ENCODE assay signal across 8 cellular contexts in genomic region chr10:110420401-110421193, GRCh38.
DNase-seq lines count a peak whose midpoint lies in the region; ATAC-seq and TF ChIP-seq lines count a peak whose summit lies in the region.

No MANE protein-coding gene starts in this region.

- H3K4me3 ChIP-seq in CD4-positive, CD25-positive, alpha-beta regulatory T cell (ENCODE audit: low read depth, low read length), result no peak overlapping the region
- H3K4me3 ChIP-seq in HEK293 (ENCODE audit: low read depth, low read length), result no peak overlapping the region

- H3K36me3 Mint-ChIP-seq in CD4-positive, CD25-positive, alpha-beta regulatory T cell, result no peaks in the 10 kb centered on the region
- no peaks in the 10 kb centered on the region for H3K36me3 Mint-ChIP-seq in T-helper 2 cell treated with Interferon-gamma antibody and Interleukin-4, amounts not matched to agents 5 μg/mL and 100 μg/mL, for 36 hours (ENCODE audit: low read depth)
- peaks cover 0 to 7% (median 0%) of the 10 kb centered on the region in 3 donors for H3K36me3 Mint-ChIP-seq in immature natural killer cell

- ATAC-seq in CD4-positive, CD25-positive, alpha-beta regulatory T cell (ENCODE audit: low read depth in 2 of 2), result peak; percentile 14 to 44

- peak overlapping the region in 2 of 4 donors; percentile 1 to 13 for H3K4me3 Mint-ChIP-seq in CD4-positive, CD25-positive, alpha-beta regulatory T cell
- H3K4me3 Mint-ChIP-seq in T-helper 2 cell treated with Interferon-gamma antibody and Interleukin-4, amounts not matched to agents 5 μg/mL and 100 μg/mL, for 36 hours, result peak overlapping the region; percentile 2
- peak overlapping the region; percentile 19 to 64 (median 55) for H3K4me3 Mint-ChIP-seq in immature natural killer cell

- TF ChIP-seq CTCF in HEK293 (tag by site-specific recombination; IDR thresholded peaks at IDR 0.05), result no peak
- no peak for TF ChIP-seq CTCF in GM10248 (IDR thresholded peaks at IDR 0.05; ENCODE audit: control extremely low read depth, extremely low read depth, low read depth, missing control alignments)

- CTCF ChIA-PET in HEK293 (lab: Yijun Ruan, JAX) (interaction anchor here (0.5 to 0.7 kb wide), 2 partner anchors 17 to 68 kb away, joined by 3 to 4 read pairs; no protein-coding TSS in a partner anchor), GM10248 (lab: Yijun Ruan, JAX) (interaction anchor here (0.7 to 3.0 kb wide), 5 partner anchors 9 to 87 kb away, joined by 3 to 9 read pairs (median 3); no protein-coding TSS in a partner anchor)

- DNase-seq in CD4-positive, CD25-positive, alpha-beta regulatory T cell, result peak in 1 of 3 donors; percentile 39
- DNase-seq in T-helper 2 cell treated with Interferon-gamma antibody and Interleukin-4, amounts not matched to agents 5 μg/mL and 100 μg/mL, for 36 hours (ENCODE audit: low spot score), result no peak
- DNase-seq in immature natural killer cell, result peak in 1 of 3 donors; percentile 16
- no peak for DNase-seq in nucleus accumbens (lab: John Stamatoyannopoulos, UW)
- DNase-seq in SK-N-DZ (ENCODE audit: low spot score), result no peak
- DNase-seq in NCI-H510A (lab: John Stamatoyannopoulos, UW), result no peak
- DNase-seq in GM10248 (ENCODE audit: extremely low spot score), result no peak

- no peaks in the 10 kb centered on the region for H3K9me3 Mint-ChIP-seq in CD4-positive, CD25-positive, alpha-beta regulatory T cell
- H3K9me3 Mint-ChIP-seq in T-helper 2 cell treated with Interferon-gamma antibody and Interleukin-4, amounts not matched to agents 5 μg/mL and 100 μg/mL, for 36 hours, result no peaks in the 10 kb centered on the region
- no peaks in the 10 kb centered on the region for H3K9me3 Mint-ChIP-seq in immature natural killer cell

- H3K27me3 ChIP-seq in CD4-positive, CD25-positive, alpha-beta regulatory T cell (ENCODE audit: control insufficient read depth, insufficient read depth, low read length), result no peaks in the 10 kb centered on the region

- H3K27ac Mint-ChIP-seq in CD4-positive, CD25-positive, alpha-beta regulatory T cell, result peak overlapping the region; percentile 18 to 74 (median 43)
- H3K27ac Mint-ChIP-seq in T-helper 2 cell treated with Interferon-gamma antibody and Interleukin-4, amounts not matched to agents 5 μg/mL and 100 μg/mL, for 36 hours, result peak overlapping the region; percentile 81
- peak overlapping the region; percentile 1 to 56 (median 26) for H3K27ac Mint-ChIP-seq in immature natural killer cell

- H3K27me3 Mint-ChIP-seq in CD4-positive, CD25-positive, alpha-beta regulatory T cell, result no peaks in the 10 kb centered on the region
- H3K27me3 Mint-ChIP-seq in T-helper 2 cell treated with Interferon-gamma antibody and Interleukin-4, amounts not matched to agents 5 μg/mL and 100 μg/mL, for 36 hours (ENCODE audit: low read depth), result no peaks in the 10 kb centered on the region
- H3K27me3 Mint-ChIP-seq in immature natural killer cell (ENCODE audit: low read depth in 3 of 3), result peaks cover 0 to 2% (median 1%) of the 10 kb centered on the region in 3 donors

- H3K9me3 ChIP-seq in CD4-positive, CD25-positive, alpha-beta regulatory T cell (ENCODE audit: control insufficient read depth in 2 of 2, low read length in 2 of 2), result no peaks in the 10 kb centered on the region
- no peaks in the 10 kb centered on the region for H3K9me3 ChIP-seq in HEK293 (ENCODE audit: control insufficient read depth, insufficient read depth, low read depth, low read length)

- POLR2A ChIA-PET in HEK293 (lab: Yijun Ruan, JAX), result no interaction called here
- POLR2A ChIA-PET in GM10248 (lab: Yijun Ruan, JAX), result interaction anchor here (1.9 to 2.3 kb wide), 2 partner anchors 8 to 64 kb away, joined by 5 to 7 read pairs; no protein-coding TSS in a partner anchor

- peaks cover 12% of the 10 kb centered on the region for H3K4me1 ChIP-seq in CD4-positive, CD25-positive, alpha-beta regulatory T cell (ENCODE audit: control insufficient read depth, insufficient read depth, low read length, poor library complexity, severe bottlenecking)
- H3K4me1 ChIP-seq in HEK293 (ENCODE audit: control insufficient read depth, insufficient read depth, low read length), result no peaks in the 10 kb centered on the region

- no peak overlapping the region for H3K27ac ChIP-seq in CD4-positive, CD25-positive, alpha-beta regulatory T cell (ENCODE audit: insufficient read depth, low read length, poor library complexity, severe bottlenecking)
- H3K27ac ChIP-seq in HEK293 (ENCODE audit: extremely low read depth, low read depth, low read length), result no peak overlapping the region

- H3K36me3 ChIP-seq in CD4-positive, CD25-positive, alpha-beta regulatory T cell (ENCODE audit: control insufficient read depth, insufficient read depth, low read length), result no peaks in the 10 kb centered on the region
- no peaks in the 10 kb centered on the region for H3K36me3 ChIP-seq in HEK293 (ENCODE audit: control insufficient read depth in 2 of 2, insufficient read depth in 1 of 2, low read length in 2 of 2)

- peaks cover 6 to 35% (median 23%) of the 10 kb centered on the region in 4 donors for H3K4me1 Mint-ChIP-seq in CD4-positive, CD25-positive, alpha-beta regulatory T cell
- H3K4me1 Mint-ChIP-seq in T-helper 2 cell treated with Interferon-gamma antibody and Interleukin-4, amounts not matched to agents 5 μg/mL and 100 μg/mL, for 36 hours (ENCODE audit: low read depth), result peaks cover 47% of the 10 kb centered on the region
- H3K4me1 Mint-ChIP-seq in immature natural killer cell, result peaks cover 48 to 50% of the 10 kb centered on the region in 2 donors

TF ChIP-seq in HEK293, 187 proteins besides CTCF, POLR2A, EP300 and RAD21:
- TF ChIP-seq PRDM1 (tag by site-specific recombination; IDR thresholded peaks at IDR 0.05) (0 out of 2 replicates have a peak, but pooled peaks have one; percentile 13), ZNF501 (tag by site-specific recombination; IDR thresholded peaks at IDR 0.05) (no peak), ZNF530 (tag by site-specific recombination; IDR thresholded peaks at IDR 0.05; ENCODE audit: low read depth) (no peak), MYNN (tag by site-specific recombination; IDR thresholded peaks at IDR 0.05; ENCODE audit: borderline replicate concordance) (no peak), ZNF510 (tag by site-specific recombination; IDR thresholded peaks at IDR 0.05; ENCODE audit: insufficient replicate concordance) (no peak), ZNF654 (tag by site-specific recombination; IDR thresholded peaks at IDR 0.05; ENCODE audit: low read depth) (no peak), ZNF670 (tag by site-specific recombination; IDR thresholded peaks at IDR 0.05; ENCODE audit: low read depth) (no peak), ZBTB17 (tag by site-specific recombination; IDR thresholded peaks at IDR 0.05) (peak; percentile 21; the same call in 1 of the 2 replicates), ZNF157 (tag by site-specific recombination; IDR thresholded peaks at IDR 0.05) (no peak), ZBTB8A (tag by site-specific recombination; IDR thresholded peaks at IDR 0.05) (no peak), ZNF366 (tag by site-specific recombination; conservative IDR thresholded peaks at IDR 0.05) (peak; percentile 98)

Comparison
In these comparisons a context has a peak if more than half of its experiments do, and no peak if none do; other contexts are left out.
1. H3K27ac Mint-ChIP-seq: peak in every context shown above with its lines; median percentile 81 in T-helper 2 cell treated with Interferon-gamma antibody and Interleukin-4, amounts not matched to agents 5 μg/mL and 100 μg/mL, for 36 hours; 43 in CD4-positive, CD25-positive, alpha-beta regulatory T cell; 26 in immature natural killer cell.